12 cellular contexts compared by ENCODE assay signal in the genomic region with DNA sequence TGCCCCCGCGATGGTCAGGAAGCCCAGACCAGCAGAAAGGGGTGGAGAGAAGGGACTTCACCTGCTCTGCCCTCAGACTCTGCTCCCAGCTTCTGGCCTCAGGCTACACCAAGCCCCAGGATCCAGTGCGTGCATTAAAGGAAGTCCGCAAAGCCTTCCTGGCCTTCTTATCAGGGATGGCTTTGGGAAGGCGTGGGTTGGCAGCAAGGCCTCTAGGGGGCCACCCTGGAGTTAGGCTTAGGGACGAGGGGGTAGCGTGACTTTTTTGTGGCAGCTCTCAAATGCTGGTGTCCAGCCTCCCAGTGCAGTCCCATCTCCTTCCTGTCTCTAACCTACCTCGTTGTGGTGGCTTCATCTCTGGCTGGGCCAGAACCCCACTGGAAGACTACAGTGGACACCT. TPM values are rescaled to one million over a fixed set of nuclear protein-coding genes. Genes with fewer than 3 reads are reported as not detected.
DNase-seq lines count a peak whose midpoint lies in the region; ATAC-seq and TF ChIP-seq lines count a peak whose summit lies in the region.
"Had no signal": no experiment of that assay in that cellular context is flagged by ENCODE, and none has a peak within 500 bp of the region (broad histone marks: within the 10 kb centered on the region; RNA-seq: fewer than 3 reads in every experiment).

No MANE protein-coding gene starts in this region.

- POLR2A ChIA-PET in BJ (lab: Charles Lee): no interaction called here

- no peaks in the 10 kb centered on the region for H3K36me3 Mint-ChIP-seq in activated naive CD8-positive, alpha-beta T cell treated with anti-CD3 and anti-CD28 coated beads for 36 hours

- ATAC-seq in left lobe of liver (peak; percentile 20), HG03196 (IDR thresholded peaks at IDR 0.05; ENCODE audit: unreplicated experiment) (no peak)
- no peak for ATAC-seq in activated CD4-positive, CD25-positive, alpha-beta regulatory T cell treated with anti-CD3 and anti-CD28 coated beads, Interleukin-2, amount 50 U/mL, for 24 hours
- ATAC-seq: activated CD4-positive, alpha-beta T cell treated with anti-CD3 and anti-CD28 coated beads for 36 hours had no signal

- in situ Hi-C loops in HAP-1 (cut with MboI; ENCODE audit: low sequenced_read_pairs): no loop called here

- no peaks in the 10 kb centered on the region for H3K9me3 Mint-ChIP-seq in activated naive CD8-positive, alpha-beta T cell treated with anti-CD3 and anti-CD28 coated beads for 36 hours

- H3K4me1 Mint-ChIP-seq in activated naive CD8-positive, alpha-beta T cell treated with anti-CD3 and anti-CD28 coated beads for 36 hours: no peaks in the 10 kb centered on the region
- H3K4me1 Mint-ChIP-seq: activated CD4-positive, alpha-beta T cell treated with anti-CD3 and anti-CD28 coated beads for 36 hours had no signal

- H3K27me3 ChIP-seq in BJ (ENCODE audit: control insufficient read depth, insufficient read depth, low read length) (no peaks in the 10 kb centered on the region), HAP-1 (ENCODE audit: low read depth) (no peaks in the 10 kb centered on the region)
- H3K27me3 ChIP-seq: vagina had no signal

- no peaks in the 10 kb centered on the region for H3K4me1 ChIP-seq in HAP-1

- H3K4me3 Mint-ChIP-seq in activated naive CD8-positive, alpha-beta T cell treated with anti-CD3 and anti-CD28 coated beads for 36 hours: no peak overlapping the region
- H3K4me3 Mint-ChIP-seq: activated CD4-positive, alpha-beta T cell treated with anti-CD3 and anti-CD28 coated beads for 36 hours had no signal

- no peaks in the 10 kb centered on the region for H3K36me3 ChIP-seq in BJ (ENCODE audit: control insufficient read depth, insufficient read depth, low read length)
- no peaks in the 10 kb centered on the region for H3K36me3 ChIP-seq in HAP-1 (replicated peaks)
- H3K36me3 ChIP-seq: vagina had no signal

- H3K27me3 Mint-ChIP-seq in activated naive CD8-positive, alpha-beta T cell treated with anti-CD3 and anti-CD28 coated beads for 36 hours: no peaks in the 10 kb centered on the region
- H3K27me3 Mint-ChIP-seq: activated CD4-positive, alpha-beta T cell treated with anti-CD3 and anti-CD28 coated beads for 36 hours had no signal

- no peak overlapping the region for H3K27ac Mint-ChIP-seq in activated naive CD8-positive, alpha-beta T cell treated with anti-CD3 and anti-CD28 coated beads for 36 hours
- H3K27ac Mint-ChIP-seq: activated CD4-positive, alpha-beta T cell treated with anti-CD3 and anti-CD28 coated beads for 36 hours had no signal

- DNase-seq in BJ (ENCODE audit: low read depth) (no peak), HAP-1 (ENCODE audit: low spot score in 2 of 2) (peak; percentile 8 to 64), amniotic epithelial cell (ENCODE audit: low read depth) (peak; percentile 27), left lobe of liver (ENCODE audit: low spot score) (no peak), LoVo (ENCODE audit: low spot score) (no peak)
- DNase-seq in activated naive CD8-positive, alpha-beta T cell treated with anti-CD3 and anti-CD28 coated beads for 36 hours: no peak
- DNase-seq: activated CD4-positive, alpha-beta T cell treated with anti-CD3 and anti-CD28 coated beads for 36 hours; NCI-H774; stimulated activated CD4-positive, alpha-beta T cell treated with anti-CD3 and anti-CD28 coated beads, Interleukin-4, amount 100 ng/mL, for 24 hours had no signal

- CTCF ChIA-PET in BJ (lab: Yijun Ruan, JAX): interaction anchor here (0.6 to 2.9 kb wide), 5 partner anchors 9 to 108 kb away, joined by 4 to 26 read pairs (median 8); no protein-coding TSS in a partner anchor

- H3K9me3 ChIP-seq in HAP-1: no peaks in the 10 kb centered on the region
- H3K9me3 ChIP-seq: vagina had no signal

- TF ChIP-seq CTCF in BJ (IDR thresholded peaks at IDR 0.05; ENCODE audit: insufficient read depth, low read depth, low read length): peak; percentile 56

- H3K4me3 ChIP-seq in BJ (ENCODE audit: low read depth, low read length): no peak overlapping the region
- H3K4me3 ChIP-seq in HAP-1: no peak overlapping the region
- H3K4me3 ChIP-seq: vagina had no signal

RNA-seq across cellular contexts. Expression of a gene that starts 18.9 kb away (rescaled TPM):
- polyA plus RNA-seq in BJ (2011; rRNA removed): 1,978 and 2,324 TPM in 2 replicates
- polyA minus RNA-seq in BJ (2011; rRNA and poly(A)+ RNA removed): 601 and 981 TPM in 2 replicates
- 392 TPM for total RNA-seq in left lobe of liver
- total RNA-seq in activated naive CD8-positive, alpha-beta T cell treated with anti-CD3 and anti-CD28 coated beads for 36 hours: 1,000 to 10,000 TPM; 1,575 to 1,589 TPM

RNA-seq across cellular contexts. Expression of a gene that starts 31.3 kb away (rescaled TPM):
- polyA plus RNA-seq in BJ (2011; rRNA removed): 31.7 and 55.7 TPM in 2 replicates
- polyA minus RNA-seq in BJ (2011; rRNA and poly(A)+ RNA removed): 35.6 and 69.7 TPM in 2 replicates
- total RNA-seq in left lobe of liver: 301 TPM
- total RNA-seq in activated naive CD8-positive, alpha-beta T cell treated with anti-CD3 and anti-CD28 coated beads for 36 hours: 10 to 100 TPM; 74.7 to 75.5 TPM

RNA-seq across cellular contexts. Expression of a gene that starts 39.7 kb away (rescaled TPM):
- 10.7 and 16.5 TPM in 2 replicates for polyA plus RNA-seq in BJ (2011; rRNA removed)
- polyA minus RNA-seq in BJ (2011; rRNA and poly(A)+ RNA removed): 7.0 and 8.8 TPM in 2 replicates
- total RNA-seq in left lobe of liver: 13.8 TPM
- 10 to 100 TPM; 10.2 to 12.9 TPM for total RNA-seq in activated naive CD8-positive, alpha-beta T cell treated with anti-CD3 and anti-CD28 coated beads for 36 hours

RNA-seq across cellular contexts. Expression of a gene that starts 40.8 kb away (rescaled TPM):
- 53.6 and 61.1 TPM in 2 replicates for polyA plus RNA-seq in BJ (2011; rRNA removed)
- 24.5 and 35.5 TPM in 2 replicates for polyA minus RNA-seq in BJ (2011; rRNA and poly(A)+ RNA removed)
- total RNA-seq in left lobe of liver: 113 TPM
- 10 to 100 TPM; 58.7 to 59.6 TPM for total RNA-seq in activated naive CD8-positive, alpha-beta T cell treated with anti-CD3 and anti-CD28 coated beads for 36 hours

RNA-seq across cellular contexts. Expression of a gene that starts 41.8 kb away (rescaled TPM):
- polyA plus RNA-seq in BJ (2011; rRNA removed): 25.7 and 37.0 TPM in 2 replicates
- 38.8 and 67.7 TPM in 2 replicates for polyA minus RNA-seq in BJ (2011; rRNA and poly(A)+ RNA removed)
- total RNA-seq in left lobe of liver: 4.3 TPM
- 10 to 100 TPM; 21.7 to 22.0 TPM for total RNA-seq in activated naive CD8-positive, alpha-beta T cell treated with anti-CD3 and anti-CD28 coated beads for 36 hours

Comparison
In these comparisons a context has a peak if more than half of its experiments do, and no peak if none do; other contexts are left out.
1. DNase-seq: peak in HAP-1 (2 of 2) and amniotic epithelial cell (single experiment); none in BJ (single experiment), left lobe of liver (single experiment), activated naive CD8-positive, alpha-beta T cell treated with anti-CD3 and anti-CD28 coated beads for 36 hours (single experiment) and LoVo (single experiment).